In the genomic region with DNA sequence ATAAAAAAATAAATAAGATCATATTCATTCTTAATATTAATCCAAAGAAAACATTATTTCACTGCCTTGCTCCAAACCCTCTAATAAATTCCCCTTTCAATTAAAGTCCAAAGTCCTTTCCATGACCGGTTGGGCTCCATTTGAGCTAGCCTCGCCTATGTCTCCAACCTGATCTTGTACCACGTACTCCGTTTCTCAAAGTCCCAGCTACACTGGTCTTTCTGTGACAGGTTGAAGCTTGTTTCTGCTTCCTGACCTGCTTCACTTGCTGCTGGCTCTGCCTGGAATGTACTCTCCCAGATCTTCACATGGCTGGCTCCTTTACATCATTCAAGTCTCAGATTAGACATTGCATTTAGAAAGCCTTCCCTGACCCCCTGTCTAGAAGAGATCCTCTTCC, we compare ENCODE assay signal across 1 cellular context.
TF ChIP-seq lines count a peak whose summit lies in the region.

No MANE protein-coding gene starts in this region.

TF ChIP-seq in SK-N-SH treated with all-trans-retinoic acid at 6 μM for 48 hours, 23 proteins besides CTCF, POLR2A, EP300 and RAD21 (continued from another document):
- TF ChIP-seq, protein P1, sequence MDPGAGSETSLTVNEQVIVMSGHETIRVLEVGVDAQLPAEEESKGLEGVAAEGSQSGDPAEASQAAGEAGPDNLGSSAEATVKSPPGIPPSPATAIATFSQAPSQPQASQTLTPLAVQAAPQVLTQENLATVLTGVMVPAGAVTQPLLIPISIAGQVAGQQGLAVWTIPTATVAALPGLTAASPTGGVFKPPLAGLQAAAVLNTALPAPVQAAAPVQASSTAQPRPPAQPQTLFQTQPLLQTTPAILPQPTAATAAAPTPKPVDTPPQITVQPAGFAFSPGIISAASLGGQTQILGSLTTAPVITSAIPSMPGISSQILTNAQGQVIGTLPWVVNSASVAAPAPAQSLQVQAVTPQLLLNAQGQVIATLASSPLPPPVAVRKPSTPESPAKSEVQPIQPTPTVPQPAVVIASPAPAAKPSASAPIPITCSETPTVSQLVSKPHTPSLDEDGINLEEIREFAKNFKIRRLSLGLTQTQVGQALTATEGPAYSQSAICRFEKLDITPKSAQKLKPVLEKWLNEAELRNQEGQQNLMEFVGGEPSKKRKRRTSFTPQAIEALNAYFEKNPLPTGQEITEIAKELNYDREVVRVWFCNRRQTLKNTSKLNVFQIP (CRISPR knock-in tag; IDR thresholded peaks at IDR 0.05; ENCODE audit: borderline replicate concordance, low read depth) = no peak
- TF ChIP-seq OSR1 (CRISPR knock-in tag; IDR thresholded peaks at IDR 0.05) (no peak), BACH2 (CRISPR knock-in tag; IDR thresholded peaks at IDR 0.05; ENCODE audit: borderline replicate concordance) (no peak), ZFP30 (CRISPR knock-in tag; IDR thresholded peaks at IDR 0.05) (no peak), CSDC2 (CRISPR knock-in tag; IDR thresholded peaks at IDR 0.05) (no peak)
- TF ChIP-seq, protein P2, sequence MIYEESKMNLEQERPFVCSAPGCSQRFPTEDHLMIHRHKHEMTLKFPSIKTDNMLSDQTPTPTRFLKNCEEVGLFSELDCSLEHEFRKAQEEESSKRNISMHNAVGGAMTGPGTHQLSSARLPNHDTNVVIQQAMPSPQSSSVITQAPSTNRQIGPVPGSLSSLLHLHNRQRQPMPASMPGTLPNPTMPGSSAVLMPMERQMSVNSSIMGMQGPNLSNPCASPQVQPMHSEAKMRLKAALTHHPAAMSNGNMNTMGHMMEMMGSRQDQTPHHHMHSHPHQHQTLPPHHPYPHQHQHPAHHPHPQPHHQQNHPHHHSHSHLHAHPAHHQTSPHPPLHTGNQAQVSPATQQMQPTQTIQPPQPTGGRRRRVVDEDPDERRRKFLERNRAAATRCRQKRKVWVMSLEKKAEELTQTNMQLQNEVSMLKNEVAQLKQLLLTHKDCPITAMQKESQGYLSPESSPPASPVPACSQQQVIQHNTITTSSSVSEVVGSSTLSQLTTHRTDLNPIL (CRISPR knock-in tag; IDR thresholded peaks at IDR 0.05; ENCODE audit: low read depth) = no peak
